In the genomic region with DNA sequence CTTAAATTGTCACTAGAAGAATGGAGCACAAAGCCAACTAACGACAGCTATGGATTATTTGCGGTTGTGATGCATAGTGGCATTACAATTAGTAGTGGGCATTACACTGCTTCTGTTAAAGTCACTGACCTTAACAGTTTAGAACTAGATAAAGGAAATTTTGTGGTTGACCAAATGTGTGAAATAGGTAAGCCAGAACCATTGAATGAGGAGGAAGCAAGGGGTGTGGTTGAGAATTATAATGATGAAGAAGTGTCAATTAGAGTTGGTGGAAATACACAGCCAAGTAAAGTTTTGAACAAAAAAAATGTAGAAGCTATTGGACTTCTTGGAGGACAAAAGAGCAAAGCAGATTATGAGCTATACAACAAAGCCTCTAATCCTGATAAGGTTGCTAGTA, we compare ENCODE assay signal across 1 cellular context.
TF ChIP-seq lines count a peak whose summit lies in the region.

No MANE protein-coding gene starts in this region.

TF ChIP-seq in GM12878, 131 proteins besides CTCF, POLR2A, EP300 and RAD21:
- TF ChIP-seq PAX8 (IDR thresholded peaks at IDR 0.05) (no peak), DPF2 (IDR thresholded peaks at IDR 0.05) (peak; percentile 63; the same call in 1 of the 2 replicates), NR2F1 (conservative IDR thresholded peaks at IDR 0.05) (peak; percentile 92), IKZF1 (conservative IDR thresholded peaks at IDR 0.05) (0 out of 2 replicates have a peak, but pooled peaks have one; percentile 22), MTA2 (IDR thresholded peaks at IDR 0.05; ENCODE audit: low read depth) (peak; percentile 88), RELA (IDR thresholded peaks at IDR 0.05; ENCODE audit: borderline replicate concordance, partially characterized antibody) (no peak), ZNF217 (IDR thresholded peaks at IDR 0.05) (0 out of 2 replicates have a peak, but pooled peaks have one; percentile 59), IKZF2 (IDR thresholded peaks at IDR 0.05) (0 out of 4 replicates have a peak, but pooled peaks have one; percentile 18 to 23), ZNF24 (IDR thresholded peaks at IDR 0.05) (0 out of 2 replicates have a peak, but pooled peaks have one; percentile 24), SMARCA5 (IDR thresholded peaks at IDR 0.05) (no peak)
- TF ChIP-seq, protein P1, sequence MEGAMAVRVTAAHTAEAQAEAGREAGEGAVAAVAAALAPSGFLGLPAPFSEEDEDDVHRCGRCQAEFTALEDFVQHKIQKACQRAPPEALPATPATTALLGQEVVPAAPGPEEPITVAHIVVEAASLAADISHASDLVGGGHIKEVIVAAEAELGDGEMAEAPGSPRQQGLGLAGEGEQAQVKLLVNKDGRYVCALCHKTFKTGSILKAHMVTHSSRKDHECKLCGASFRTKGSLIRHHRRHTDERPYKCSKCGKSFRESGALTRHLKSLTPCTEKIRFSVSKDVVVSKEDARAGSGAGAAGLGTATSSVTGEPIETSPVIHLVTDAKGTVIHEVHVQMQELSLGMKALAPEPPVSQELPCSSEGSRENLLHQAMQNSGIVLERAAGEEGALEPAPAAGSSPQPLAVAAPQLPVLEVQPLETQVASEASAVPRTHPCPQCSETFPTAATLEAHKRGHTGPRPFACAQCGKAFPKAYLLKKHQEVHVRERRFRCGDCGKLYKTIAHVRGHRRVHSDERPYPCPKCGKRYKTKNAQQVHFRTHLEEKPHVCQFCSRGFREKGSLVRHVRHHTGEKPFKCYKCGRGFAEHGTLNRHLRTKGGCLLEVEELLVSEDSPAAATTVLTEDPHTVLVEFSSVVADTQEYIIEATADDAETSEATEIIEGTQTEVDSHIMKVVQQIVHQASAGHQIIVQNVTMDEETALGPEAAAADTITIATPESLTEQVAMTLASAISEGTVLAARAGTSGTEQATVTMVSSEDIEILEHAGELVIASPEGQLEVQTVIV (IDR thresholded peaks at IDR 0.05; ENCODE audit: borderline replicate concordance, partially characterized antibody) = no peak
- TF ChIP-seq, protein P2, sequence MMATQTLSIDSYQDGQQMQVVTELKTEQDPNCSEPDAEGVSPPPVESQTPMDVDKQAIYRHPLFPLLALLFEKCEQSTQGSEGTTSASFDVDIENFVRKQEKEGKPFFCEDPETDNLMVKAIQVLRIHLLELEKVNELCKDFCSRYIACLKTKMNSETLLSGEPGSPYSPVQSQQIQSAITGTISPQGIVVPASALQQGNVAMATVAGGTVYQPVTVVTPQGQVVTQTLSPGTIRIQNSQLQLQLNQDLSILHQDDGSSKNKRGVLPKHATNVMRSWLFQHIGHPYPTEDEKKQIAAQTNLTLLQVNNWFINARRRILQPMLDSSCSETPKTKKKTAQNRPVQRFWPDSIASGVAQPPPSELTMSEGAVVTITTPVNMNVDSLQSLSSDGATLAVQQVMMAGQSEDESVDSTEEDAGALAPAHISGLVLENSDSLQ (IDR thresholded peaks at IDR 0.05) = peak; percentile 55; the same call in 1 of the 2 replicates
- TF ChIP-seq, protein P3, sequence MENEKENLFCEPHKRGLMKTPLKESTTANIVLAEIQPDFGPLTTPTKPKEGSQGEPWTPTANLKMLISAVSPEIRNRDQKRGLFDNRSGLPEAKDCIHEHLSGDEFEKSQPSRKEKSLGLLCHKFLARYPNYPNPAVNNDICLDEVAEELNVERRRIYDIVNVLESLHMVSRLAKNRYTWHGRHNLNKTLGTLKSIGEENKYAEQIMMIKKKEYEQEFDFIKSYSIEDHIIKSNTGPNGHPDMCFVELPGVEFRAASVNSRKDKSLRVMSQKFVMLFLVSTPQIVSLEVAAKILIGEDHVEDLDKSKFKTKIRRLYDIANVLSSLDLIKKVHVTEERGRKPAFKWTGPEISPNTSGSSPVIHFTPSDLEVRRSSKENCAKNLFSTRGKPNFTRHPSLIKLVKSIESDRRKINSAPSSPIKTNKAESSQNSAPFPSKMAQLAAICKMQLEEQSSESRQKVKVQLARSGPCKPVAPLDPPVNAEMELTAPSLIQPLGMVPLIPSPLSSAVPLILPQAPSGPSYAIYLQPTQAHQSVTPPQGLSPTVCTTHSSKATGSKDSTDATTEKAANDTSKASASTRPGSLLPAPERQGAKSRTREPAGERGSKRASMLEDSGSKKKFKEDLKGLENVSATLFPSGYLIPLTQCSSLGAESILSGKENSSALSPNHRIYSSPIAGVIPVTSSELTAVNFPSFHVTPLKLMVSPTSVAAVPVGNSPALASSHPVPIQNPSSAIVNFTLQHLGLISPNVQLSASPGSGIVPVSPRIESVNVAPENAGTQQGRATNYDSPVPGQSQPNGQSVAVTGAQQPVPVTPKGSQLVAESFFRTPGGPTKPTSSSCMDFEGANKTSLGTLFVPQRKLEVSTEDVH (IDR thresholded peaks at IDR 0.05; ENCODE audit: low read depth, partially characterized antibody) = no peak
- TF ChIP-seq, protein P4, sequence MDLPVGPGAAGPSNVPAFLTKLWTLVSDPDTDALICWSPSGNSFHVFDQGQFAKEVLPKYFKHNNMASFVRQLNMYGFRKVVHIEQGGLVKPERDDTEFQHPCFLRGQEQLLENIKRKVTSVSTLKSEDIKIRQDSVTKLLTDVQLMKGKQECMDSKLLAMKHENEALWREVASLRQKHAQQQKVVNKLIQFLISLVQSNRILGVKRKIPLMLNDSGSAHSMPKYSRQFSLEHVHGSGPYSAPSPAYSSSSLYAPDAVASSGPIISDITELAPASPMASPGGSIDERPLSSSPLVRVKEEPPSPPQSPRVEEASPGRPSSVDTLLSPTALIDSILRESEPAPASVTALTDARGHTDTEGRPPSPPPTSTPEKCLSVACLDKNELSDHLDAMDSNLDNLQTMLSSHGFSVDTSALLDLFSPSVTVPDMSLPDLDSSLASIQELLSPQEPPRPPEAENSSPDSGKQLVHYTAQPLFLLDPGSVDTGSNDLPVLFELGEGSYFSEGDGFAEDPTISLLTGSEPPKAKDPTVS (IDR thresholded peaks at IDR 0.05; ENCODE audit: low read depth, low read length) = no peak
- TF ChIP-seq, protein P5, sequence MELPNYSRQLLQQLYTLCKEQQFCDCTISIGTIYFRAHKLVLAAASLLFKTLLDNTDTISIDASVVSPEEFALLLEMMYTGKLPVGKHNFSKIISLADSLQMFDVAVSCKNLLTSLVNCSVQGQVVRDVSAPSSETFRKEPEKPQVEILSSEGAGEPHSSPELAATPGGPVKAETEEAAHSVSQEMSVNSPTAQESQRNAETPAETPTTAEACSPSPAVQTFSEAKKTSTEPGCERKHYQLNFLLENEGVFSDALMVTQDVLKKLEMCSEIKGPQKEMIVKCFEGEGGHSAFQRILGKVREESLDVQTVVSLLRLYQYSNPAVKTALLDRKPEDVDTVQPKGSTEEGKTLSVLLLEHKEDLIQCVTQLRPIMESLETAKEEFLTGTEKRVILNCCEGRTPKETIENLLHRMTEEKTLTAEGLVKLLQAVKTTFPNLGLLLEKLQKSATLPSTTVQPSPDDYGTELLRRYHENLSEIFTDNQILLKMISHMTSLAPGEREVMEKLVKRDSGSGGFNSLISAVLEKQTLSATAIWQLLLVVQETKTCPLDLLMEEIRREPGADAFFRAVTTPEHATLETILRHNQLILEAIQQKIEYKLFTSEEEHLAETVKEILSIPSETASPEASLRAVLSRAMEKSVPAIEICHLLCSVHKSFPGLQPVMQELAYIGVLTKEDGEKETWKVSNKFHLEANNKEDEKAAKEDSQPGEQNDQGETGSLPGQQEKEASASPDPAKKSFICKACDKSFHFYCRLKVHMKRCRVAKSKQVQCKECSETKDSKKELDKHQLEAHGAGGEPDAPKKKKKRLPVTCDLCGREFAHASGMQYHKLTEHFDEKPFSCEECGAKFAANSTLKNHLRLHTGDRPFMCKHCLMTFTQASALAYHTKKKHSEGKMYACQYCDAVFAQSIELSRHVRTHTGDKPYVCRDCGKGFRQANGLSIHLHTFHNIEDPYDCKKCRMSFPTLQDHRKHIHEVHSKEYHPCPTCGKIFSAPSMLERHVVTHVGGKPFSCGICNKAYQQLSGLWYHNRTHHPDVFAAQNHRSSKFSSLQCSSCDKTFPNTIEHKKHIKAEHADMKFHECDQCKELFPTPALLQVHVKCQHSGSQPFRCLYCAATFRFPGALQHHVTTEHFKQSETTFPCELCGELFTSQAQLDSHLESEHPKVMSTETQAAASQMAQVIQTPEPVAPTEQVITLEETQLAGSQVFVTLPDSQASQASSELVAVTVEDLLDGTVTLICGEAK (IDR thresholded peaks at IDR 0.05; ENCODE audit: borderline replicate concordance) = peak; percentile 71
